8 cellular contexts compared by ENCODE assay signal in genomic region chr6:31158140-31158862, GRCh38. TPM values are rescaled to one million over a fixed set of nuclear protein-coding genes. Genes with fewer than 3 reads are reported as not detected.
DNase-seq lines count a peak whose midpoint lies in the region; ATAC-seq and TF ChIP-seq lines count a peak whose summit lies in the region.

Gene TCF19, plus strand, starts transcription at chr6:31158589. Its CDS starts 881 bp downstream, at chr6:31159470.

- H3K4me3 Mint-ChIP-seq in IgD-negative memory B cell (peak within 1 kb of the TSS; percentile 81 to 97 (median 93)), endothelial cell (ENCODE audit: unreplicated experiment) (peak within 1 kb of the TSS; percentile 97)

- DNase-seq in DMS153 (lab: John Stamatoyannopoulos, UW), result peak; percentile 97
- DNase-seq in OCI-M1 (lab: John Stamatoyannopoulos, UW), result peak; percentile 100
- DNase-seq in activated T-cell treated with anti-CD3 and anti-CD28 coated beads for 1 hour (ENCODE audit: low read depth), result peak; percentile 99
- peak; percentile 95 for DNase-seq in endothelial cell (ENCODE audit: low spot score)
- DNase-seq in middle frontal gyrus (ENCODE audit: extremely low spot score, low spot score), result peak; percentile 95
- peak; percentile 97 to 99 for DNase-seq in stimulated activated CD8-positive, alpha-beta memory T cell treated with anti-CD3 and anti-CD28 coated beads, Interleukin-2, amount 100 ng/mL, for 1 hour (ENCODE audit: low read depth in 2 of 2)

- H3K4me1 Mint-ChIP-seq in IgD-negative memory B cell, result peaks cover 9 to 25% (median 13%) of the 10 kb centered on the region in 3 donors
- peaks cover 2% of the 10 kb centered on the region for H3K4me1 Mint-ChIP-seq in endothelial cell (ENCODE audit: unreplicated experiment)

- no peaks in the 10 kb centered on the region for H3K27me3 Mint-ChIP-seq in IgD-negative memory B cell
- H3K27me3 Mint-ChIP-seq in endothelial cell (ENCODE audit: unreplicated experiment), result peaks cover 4% of the 10 kb centered on the region

- H3K27ac Mint-ChIP-seq in IgD-negative memory B cell (peak within 1 kb of the TSS; percentile 36 to 98 (median 94)), endothelial cell (ENCODE audit: unreplicated experiment) (peak within 1 kb of the TSS; percentile 92)

- peak; percentile 73 for ATAC-seq in GM21576 (IDR thresholded peaks at IDR 0.05; ENCODE audit: unreplicated experiment)

- H3K9me3 Mint-ChIP-seq in IgD-negative memory B cell (no peaks in the 10 kb centered on the region), endothelial cell (ENCODE audit: unreplicated experiment) (no peaks in the 10 kb centered on the region)

- no peak for TF ChIP-seq CTCF in endothelial cell (IDR thresholded peaks at IDR 0.05; ENCODE audit: unreplicated experiment)

- H3K36me3 Mint-ChIP-seq in IgD-negative memory B cell, result peaks cover 2% of the 10 kb centered on the region
- H3K36me3 Mint-ChIP-seq in endothelial cell (ENCODE audit: low read depth, unreplicated experiment), result peaks cover 3% of the 10 kb centered on the region

RNA-seq across cellular contexts. Expression of gene TCF19, which starts in this region (rescaled TPM):
- polyA plus RNA-seq in IgD-negative memory B cell, result 14.9 TPM
- total RNA-seq in endothelial cell (ENCODE audit: unreplicated experiment), result 17.2 TPM

Comparison
In these comparisons a context has a peak if more than half of its experiments do, and no peak if none do; other contexts are left out.
1. Peak in every context shown above with its lines: DNase-seq and ATAC-seq.